Comparison of ENCODE assay signal across 28 cellular contexts in the genomic region with DNA sequence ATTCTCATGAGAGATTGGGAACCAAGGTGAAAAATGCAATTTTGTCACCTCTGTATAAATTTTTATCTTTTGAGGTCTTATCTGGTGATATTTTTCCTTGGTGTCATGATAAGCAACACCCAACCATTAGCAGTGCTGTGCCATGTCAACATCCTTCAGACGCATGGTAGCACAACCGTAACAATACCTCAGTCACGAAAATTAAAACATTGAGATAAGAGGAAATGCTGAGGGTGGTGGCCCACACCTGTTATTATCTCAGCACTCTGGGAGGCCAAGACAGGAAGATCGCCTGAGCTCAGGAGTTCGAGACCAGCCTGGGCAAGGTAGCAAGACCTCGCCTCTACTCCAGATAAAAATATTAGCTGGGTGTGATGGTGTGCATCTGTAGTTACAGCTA. TPM values are rescaled to one million over a fixed set of nuclear protein-coding genes. Genes with fewer than 3 reads are reported as not detected.
"Had no signal": no experiment of that assay in that cellular context is flagged by ENCODE, and none has a peak within 500 bp of the region (broad histone marks: within the 10 kb centered on the region; RNA-seq: fewer than 3 reads in every experiment).

No MANE protein-coding gene starts in this region.

- H3K9ac ChIP-seq: parathyroid adenoma had no signal

- H3K9me3 Mint-ChIP-seq: activated naive CD4-positive, alpha-beta T cell treated with anti-CD3 and anti-CD28 coated beads, Interleukin-2, amount 50 U/mL, for 72 hours; effector memory CD8-positive, alpha-beta T cell; nephron; stimulated activated naive CD8-positive, alpha-beta T cell treated with anti-CD3 and anti-CD28 coated beads, Interleukin-15, amount 100 ng/mL, for 72 hours had no signal

- H3K27me3 Mint-ChIP-seq: effector memory CD8-positive, alpha-beta T cell; stimulated activated naive CD8-positive, alpha-beta T cell treated with anti-CD3 and anti-CD28 coated beads, Interleukin-15, amount 100 ng/mL, for 72 hours had no signal

- ATAC-seq: activated naive CD4-positive, alpha-beta T cell treated with anti-CD3 and anti-CD28 coated beads, Interleukin-2, amount 50 U/mL, for 72 hours; stimulated activated naive CD8-positive, alpha-beta T cell treated with anti-CD3 and anti-CD28 coated beads, Interleukin-15, amount 100 ng/mL, for 72 hours had no signal

- H3K79me2 ChIP-seq: parathyroid adenoma had no signal

- H3K27ac ChIP-seq: ascending aorta, brain microvascular endothelial cell, left ventricle myocardium inferior, parathyroid adenoma, transverse colon had no signal

- H3K36me3 ChIP-seq: adrenal gland, brain microvascular endothelial cell, left ventricle myocardium inferior, transverse colon had no signal

- DNase-seq: activated gamma-delta T cell treated with Interleukin-2 at 50 U/mL for 16 hours; activated T-cell treated with anti-CD3 and anti-CD28 coated beads, Interleukin-2, amount 50 U/mL, for 1 hour; brain microvascular endothelial cell; central memory CD4-positive, alpha-beta T cell; dorsolateral prefrontal cortex; effector memory CD8-positive, alpha-beta T cell; foreskin melanocyte; glutamatergic neuron; hippocampal formation; kidney glomerular epithelial cell; left ventricle myocardium inferior; right cardiac atrium; stimulated activated CD4-positive, alpha-beta T cell treated with anti-CD3 and anti-CD28 coated beads, Interleukin-12 subunit alpha, Interleukin-12 subunit beta, amount 100 ng/mL, for 4 hours; stimulated activated CD4-positive, alpha-beta T cell treated with anti-CD3 and anti-CD28 coated beads, Interleukin-4, amount 100 ng/mL, for 4 hours; stimulated activated naive CD8-positive, alpha-beta T cell treated with anti-CD3 and anti-CD28 coated beads, Interleukin-15, amount 100 ng/mL, for 72 hours; T-helper 9 cell; transverse colon had no signal

- H3K9me3 ChIP-seq: adrenal gland, ascending aorta, left ventricle myocardium inferior, transverse colon had no signal

- H3K27ac Mint-ChIP-seq: nephron had no signal

- H3K27me3 ChIP-seq: adrenal gland, ascending aorta, brain microvascular endothelial cell, dorsolateral prefrontal cortex, transverse colon had no signal

- H3K4me3 ChIP-seq: adrenal gland, ascending aorta, dorsolateral prefrontal cortex, left ventricle myocardium inferior, transverse colon had no signal

- H2AFZ ChIP-seq: parathyroid adenoma had no signal

- H3K4me1 ChIP-seq: adrenal gland, ascending aorta, parathyroid adenoma had no signal

- H3K4me3 Mint-ChIP-seq: effector memory CD8-positive, alpha-beta T cell; nephron; stimulated activated naive CD8-positive, alpha-beta T cell treated with anti-CD3 and anti-CD28 coated beads, Interleukin-15, amount 100 ng/mL, for 72 hours had no signal

- FAIRE-seq: colon, endothelial cell of umbilical vein, urothelium cell line had no signal

RNA-seq across cellular contexts. Expression of gene SLC46A2, which starts 32.7 kb away (rescaled TPM):
- total RNA-seq: activated naive CD4-positive, alpha-beta T cell treated with anti-CD3 and anti-CD28 coated beads, Interleukin-2, amount 50 U/mL, for 72 hours; ascending aorta; endothelial cell of umbilical vein; left ventricle myocardium inferior; mammary epithelial cell; pulmonary artery endothelial cell; right cardiac atrium; temporal lobe; transverse colon had no signal
- polyA plus RNA-seq: endothelial cell of umbilical vein, mammary epithelial cell had no signal
